ENCODE assay signal across 19 cellular contexts in genomic region chr5:156556666-156557401, GRCh38.
"Had no signal": no experiment of that assay in that cellular context is flagged by ENCODE, and none has a peak within 500 bp of the region (broad histone marks: within the 10 kb centered on the region; RNA-seq: fewer than 3 reads in every experiment).

No MANE protein-coding gene starts in this region.

- ATAC-seq: activated CD4-positive, CD25-positive, alpha-beta regulatory T cell treated with anti-CD3 and anti-CD28 coated beads, Interleukin-2, amount 50 U/mL, for 24 hours; activated CD8-positive, alpha-beta T cell treated with anti-CD3 and anti-CD28 coated beads, Interleukin-2, amount 10 ng/mL, durations not matched to agents 7 days and 5 days; body of pancreas; gastrocnemius medialis; left colon; lower lobe of right lung; natural killer cell treated with Interleukin-12 subunit alpha and Interleukin-12 subunit beta and Interleukin-15 and Interleukin-18, amount 100 ng/mL, for 72 hours; pancreas; sciatic nerve; stimulated activated effector memory CD8-positive, alpha-beta T cell treated with anti-CD3 and anti-CD28 coated beads, Interleukin-12 subunit alpha, Interleukin-12 subunit beta, amount 100 ng/mL, for 72 hours; upper lobe of right lung had no signal

- H3K36me3 Mint-ChIP-seq: natural killer cell treated with Interleukin-12 subunit alpha and Interleukin-12 subunit beta and Interleukin-15 and Interleukin-18, amount 100 ng/mL, for 72 hours; stimulated activated effector memory CD8-positive, alpha-beta T cell treated with anti-CD3 and anti-CD28 coated beads, Interleukin-12 subunit alpha, Interleukin-12 subunit beta, amount 100 ng/mL, for 72 hours had no signal

- H3K27ac Mint-ChIP-seq: activated CD4-positive, alpha-beta T cell treated with anti-CD3 and anti-CD28 coated beads, Interleukin-2, amount 10 ng/mL, durations not matched to agents 7 days and 5 days; activated CD8-positive, alpha-beta T cell treated with anti-CD3 and anti-CD28 coated beads, Interleukin-2, amount 10 ng/mL, durations not matched to agents 7 days and 5 days; activated T-cell treated with anti-CD3 and anti-CD28 coated beads, Interleukin-2, amount 50 U/mL, for 24 hours; activated T-helper 2 cell treated with anti-CD3 and anti-CD28 coated beads, Interferon-gamma antibody, Interleukin-2, Interleukin-4, amounts not matched to agents 10 μg/mL and 5 μg/mL and 100 μg/mL, durations not matched to agents 14 hours and 24 hours and 36 hours; natural killer cell treated with Interleukin-12 subunit alpha and Interleukin-12 subunit beta and Interleukin-15 and Interleukin-18, amount 100 ng/mL, for 72 hours; stimulated activated effector memory CD8-positive, alpha-beta T cell treated with anti-CD3 and anti-CD28 coated beads, Interleukin-12 subunit alpha, Interleukin-12 subunit beta, amount 100 ng/mL, for 72 hours had no signal

- H3K4me3 Mint-ChIP-seq: activated CD4-positive, alpha-beta T cell treated with anti-CD3 and anti-CD28 coated beads, Interleukin-2, amount 10 ng/mL, durations not matched to agents 7 days and 5 days; activated CD8-positive, alpha-beta T cell treated with anti-CD3 and anti-CD28 coated beads, Interleukin-2, amount 10 ng/mL, durations not matched to agents 7 days and 5 days; activated T-cell treated with anti-CD3 and anti-CD28 coated beads, Interleukin-2, amount 50 U/mL, for 24 hours; natural killer cell treated with Interleukin-12 subunit alpha and Interleukin-12 subunit beta and Interleukin-15 and Interleukin-18, amount 100 ng/mL, for 72 hours; stimulated activated effector memory CD8-positive, alpha-beta T cell treated with anti-CD3 and anti-CD28 coated beads, Interleukin-12 subunit alpha, Interleukin-12 subunit beta, amount 100 ng/mL, for 72 hours had no signal

- H3K4me1 Mint-ChIP-seq: activated CD4-positive, alpha-beta T cell treated with anti-CD3 and anti-CD28 coated beads, Interleukin-2, amount 10 ng/mL, durations not matched to agents 7 days and 5 days; stimulated activated effector memory CD8-positive, alpha-beta T cell treated with anti-CD3 and anti-CD28 coated beads, Interleukin-12 subunit alpha, Interleukin-12 subunit beta, amount 100 ng/mL, for 72 hours had no signal

- H3K9me3 Mint-ChIP-seq: activated CD4-positive, alpha-beta T cell treated with anti-CD3 and anti-CD28 coated beads, Interleukin-2, amount 10 ng/mL, durations not matched to agents 7 days and 5 days; activated T-cell treated with anti-CD3 and anti-CD28 coated beads, Interleukin-2, amount 50 U/mL, for 24 hours; activated T-helper 2 cell treated with anti-CD3 and anti-CD28 coated beads, Interferon-gamma antibody, Interleukin-2, Interleukin-4, amounts not matched to agents 10 μg/mL and 5 μg/mL and 100 μg/mL, durations not matched to agents 14 hours and 24 hours and 36 hours; natural killer cell treated with Interleukin-12 subunit alpha and Interleukin-12 subunit beta and Interleukin-15 and Interleukin-18, amount 100 ng/mL, for 72 hours; stimulated activated effector memory CD8-positive, alpha-beta T cell treated with anti-CD3 and anti-CD28 coated beads, Interleukin-12 subunit alpha, Interleukin-12 subunit beta, amount 100 ng/mL, for 72 hours had no signal

- DNase-seq: activated CD4-positive, alpha-beta T cell treated with anti-CD3 and anti-CD28 coated beads, Interleukin-2, amount 10 ng/mL, durations not matched to agents 7 days and 5 days; activated CD8-positive, alpha-beta T cell treated with anti-CD3 and anti-CD28 coated beads, Interleukin-2, amount 10 ng/mL, durations not matched to agents 7 days and 5 days; activated naive CD4-positive, alpha-beta T cell treated with Interleukin-2 at 50 U/mL for 16 hours; activated T-cell treated with anti-CD3 and anti-CD28 coated beads, Interleukin-2, amount 50 U/mL, for 24 hours; body of pancreas; central memory CD4-positive, alpha-beta T cell; gastrocnemius medialis; heart right ventricle; left colon; lower lobe of right lung; pancreas; stimulated activated CD4-positive, alpha-beta T cell treated with anti-CD3 and anti-CD28 coated beads, Interleukin-4, amount 100 ng/mL, for 24 hours; T-helper 1 cell; upper lobe of right lung had no signal
